Comparison of ENCODE assay signal across 8 cellular contexts in the genomic region with DNA sequence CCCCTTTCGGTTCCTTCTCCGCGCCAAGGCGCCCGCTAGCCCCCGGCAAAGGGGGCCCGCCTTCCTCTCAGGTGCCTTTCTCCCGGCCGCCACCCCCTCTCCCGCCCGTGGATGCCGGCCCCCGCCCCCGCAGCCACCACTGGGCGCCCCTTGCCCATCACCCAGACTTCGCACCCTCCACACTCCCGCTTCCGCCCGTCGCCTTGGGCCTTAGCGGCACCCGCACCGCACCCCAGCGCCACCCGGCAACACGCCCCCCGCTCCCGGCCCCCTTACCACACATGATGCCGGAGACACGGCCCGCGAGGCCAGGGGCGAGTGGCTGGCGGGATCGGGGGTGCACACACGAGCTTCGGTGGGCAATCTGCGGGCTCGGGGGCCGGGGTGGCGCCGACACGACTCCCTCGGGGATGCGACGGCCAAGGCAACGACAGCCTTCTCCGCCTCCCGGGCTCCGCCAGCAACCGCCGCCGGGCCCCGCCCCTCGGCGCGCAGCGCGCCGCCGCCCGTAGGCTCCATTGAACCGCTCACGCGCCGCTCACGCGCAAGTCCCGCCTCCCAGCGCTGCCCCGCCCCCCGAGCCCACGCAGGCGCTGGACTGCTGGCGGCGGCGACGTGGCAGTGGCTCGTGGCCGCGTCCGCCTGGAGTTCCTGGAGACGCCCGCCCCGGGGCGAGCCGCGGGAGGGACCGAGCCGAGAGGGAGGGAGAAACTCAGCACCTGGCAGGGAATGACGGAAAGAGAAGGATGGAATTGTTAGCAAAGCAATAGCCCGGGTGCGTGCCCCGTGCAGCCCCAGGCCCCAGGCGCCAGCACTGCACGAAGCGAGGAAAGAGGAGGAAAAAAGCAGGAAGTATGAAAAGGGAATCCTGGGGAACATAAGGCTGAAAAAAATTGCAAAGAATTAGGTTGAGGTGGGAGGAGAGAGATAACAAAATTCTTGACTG. TPM values are rescaled to one million over a fixed set of nuclear protein-coding genes. Genes with fewer than 3 reads are reported as not detected.
DNase-seq lines count a peak whose midpoint lies in the region; ATAC-seq and FAIRE-seq lines count a peak whose summit lies in the region.

A gene (minus strand): TSS at position 439 of the 946 bp plus-strand sequence. CDS start 156 bp downstream, at position 283.

- intact Hi-C loops in left ventricle myocardium superior (cut with micrococcal nuclease) = no loop called here

- DNase-seq in NCI-H187 (lab: John Stamatoyannopoulos, UW) (peak; percentile 82 to 96), T-helper 2 cell (peak; percentile 85 to 96 (median 88)), left ventricle myocardium superior (peak; percentile 99), pulmonary artery endothelial cell (ENCODE audit: low read depth, low spot score) (peak; percentile 77), urothelium cell line (ENCODE audit: low spot score) (peak; percentile 98)

- H3K27ac ChIP-seq in angular gyrus (ENCODE audit: low read depth, low read length) = peak within 1 kb of the TSS; percentile 58

- ATAC-seq in GM18498 (IDR thresholded peaks at IDR 0.05; ENCODE audit: unreplicated experiment) (peak; percentile 91), HG02938 (IDR thresholded peaks at IDR 0.05; ENCODE audit: unreplicated experiment) (peak; percentile 80), left ventricle myocardium superior (peak; percentile 99)

- FAIRE-seq in urothelium cell line (lab: Jason Lieb, UNC) = peak; percentile 76

RNA-seq across cellular contexts. Expression of the gene that starts here (rescaled TPM):
- total RNA-seq in left ventricle myocardium superior = 36.8 TPM
- total RNA-seq in pulmonary artery endothelial cell = 27.8 and 36.1 TPM in 2 replicates

Comparison
In these comparisons a context has a peak if more than half of its experiments do, and no peak if none do; other contexts are left out.
1. Peak in every context shown above with its lines: DNase-seq, ATAC-seq and H3K27ac ChIP-seq.